ENCODE assay signal across 23 cellular contexts in genomic region chr1:110975265-110975664, GRCh38.
"Had no signal": no experiment of that assay in that cellular context is flagged by ENCODE, and none has a peak within 500 bp of the region (broad histone marks: within the 10 kb centered on the region; RNA-seq: fewer than 3 reads in every experiment).

No MANE protein-coding gene starts in this region.

- H3K27ac ChIP-seq: left ventricle myocardium inferior, ovary, right atrium auricular region, right lobe of liver, stomach, testis, thyroid gland, transverse colon, upper lobe of left lung, vagina had no signal

- H3K27me3 ChIP-seq: ovary, right atrium auricular region, testis, thyroid gland, upper lobe of left lung, vagina had no signal

- H3K36me3 ChIP-seq: left ventricle myocardium inferior, ovary, right atrium auricular region, right lobe of liver, stomach, thyroid gland, transverse colon, upper lobe of left lung, vagina had no signal

- H3K9me3 ChIP-seq: right lobe of liver, testis, thyroid gland, vagina had no signal

- FAIRE-seq: islet of Langerhans had no signal

- H3K4me3 ChIP-seq: left ventricle myocardium inferior, lung, mucosa of descending colon, ovary, right atrium auricular region, right lobe of liver, stomach, testis, thyroid gland, transverse colon, upper lobe of left lung, vagina had no signal

- DNase-seq: hypothalamus; immature natural killer cell; left ventricle myocardium inferior; midbrain; mucosa of descending colon; naive thymus-derived CD4-positive, alpha-beta T cell; ovary; right lobe of liver; stimulated activated CD4-positive, alpha-beta T cell treated with anti-CD3 and anti-CD28 coated beads, Interleukin-12 subunit alpha, Interleukin-12 subunit beta, amount 100 ng/mL, for 4 hours; stimulated activated CD4-positive, alpha-beta T cell treated with anti-CD3 and anti-CD28 coated beads, Interleukin-15, amount 100 ng/mL, for 24 hours; stimulated activated CD4-positive, alpha-beta T cell treated with anti-CD3 and anti-CD28 coated beads, Interleukin-2, amount 100 ng/mL, for 24 hours; stimulated activated CD4-positive, alpha-beta T cell treated with anti-CD3 and anti-CD28 coated beads, Interleukin-4, amount 100 ng/mL, for 1 hour; stimulated activated naive B cell treated with anti-CD40 and anti-IgM and Interleukin-4, amounts not matched to agents 10 μg/mL and 1 μg/mL and 100 μg/mL, for 72 hours; stimulated activated naive CD8-positive, alpha-beta T cell treated with anti-CD3 and anti-CD28 coated beads, Interleukin-15, Interleukin-2, amounts not matched to agents 100 U/mL and 50 U/mL, for 24 hours; stomach; testis; thyroid gland; transverse colon; upper lobe of left lung had no signal

- H3K4me1 ChIP-seq: left ventricle myocardium inferior, right atrium auricular region, right lobe of liver, stomach, testis, thyroid gland, transverse colon, upper lobe of left lung, vagina had no signal
